In the genomic region with DNA sequence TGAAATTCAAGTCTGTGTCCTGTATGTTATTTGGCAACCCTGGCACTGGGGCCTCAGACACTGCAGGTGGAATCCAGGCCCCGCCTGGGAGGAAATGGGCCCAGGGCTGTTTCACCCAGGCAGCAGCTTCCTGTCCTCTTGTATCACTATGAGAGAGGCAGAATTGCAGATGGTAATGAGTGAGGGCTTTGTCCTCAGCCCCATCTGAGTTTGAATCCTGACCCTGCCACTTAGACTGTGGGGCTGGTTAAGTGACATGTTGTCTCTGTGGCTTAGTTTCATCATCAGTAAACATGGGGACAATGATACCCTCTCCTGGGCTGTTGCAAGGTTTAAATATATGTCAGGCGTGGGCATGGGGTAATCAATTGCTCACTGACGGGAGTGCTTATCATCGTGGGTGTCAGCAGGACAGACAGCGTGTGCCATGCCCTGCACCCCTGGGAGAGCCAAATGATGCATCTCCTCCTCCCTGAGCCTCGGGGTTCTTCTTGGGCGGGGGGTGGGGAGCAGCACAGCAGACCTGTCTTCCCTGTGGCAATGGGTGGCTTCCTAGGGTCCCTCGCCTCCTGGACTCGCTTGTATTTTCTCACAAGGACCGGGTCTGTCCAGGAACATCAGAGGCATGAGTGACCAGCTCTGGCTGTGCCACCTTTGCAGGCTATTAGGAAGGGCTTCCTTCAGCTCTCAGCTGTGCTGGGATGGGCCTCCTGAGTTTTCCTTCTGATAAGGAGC, we compare ENCODE assay signal across 1 cellular context.
TF ChIP-seq lines count a peak whose summit lies in the region.

No MANE protein-coding gene starts in this region.

TF ChIP-seq in HepG2, 621 proteins besides CTCF, POLR2A, EP300 and RAD21 (continued from another document and continues in another):
- TF ChIP-seq, protein P1, sequence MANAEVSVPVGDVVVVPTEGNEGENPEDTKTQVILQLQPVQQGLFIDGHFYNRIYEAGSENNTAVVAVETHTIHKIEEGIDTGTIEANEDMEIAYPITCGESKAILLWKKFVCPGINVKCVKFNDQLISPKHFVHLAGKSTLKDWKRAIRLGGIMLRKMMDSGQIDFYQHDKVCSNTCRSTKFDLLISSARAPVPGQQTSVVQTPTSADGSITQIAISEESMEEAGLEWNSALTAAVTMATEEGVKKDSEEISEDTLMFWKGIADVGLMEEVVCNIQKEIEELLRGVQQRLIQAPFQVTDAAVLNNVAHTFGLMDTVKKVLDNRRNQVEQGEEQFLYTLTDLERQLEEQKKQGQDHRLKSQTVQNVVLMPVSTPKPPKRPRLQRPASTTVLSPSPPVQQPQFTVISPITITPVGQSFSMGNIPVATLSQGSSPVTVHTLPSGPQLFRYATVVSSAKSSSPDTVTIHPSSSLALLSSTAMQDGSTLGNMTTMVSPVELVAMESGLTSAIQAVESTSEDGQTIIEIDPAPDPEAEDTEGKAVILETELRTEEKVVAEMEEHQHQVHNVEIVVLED (CRISPR knock-in tag; IDR thresholded peaks at IDR 0.05; ENCODE audit: borderline replicate concordance), result no peak; the same call in 1 of the 2 replicates
- TF ChIP-seq ZNF570 (CRISPR knock-in tag; IDR thresholded peaks at IDR 0.05; ENCODE audit: borderline replicate concordance) (no peak), ZNF441 (CRISPR knock-in tag; IDR thresholded peaks at IDR 0.05; ENCODE audit: borderline replicate concordance) (0 out of 2 replicates have a peak, but pooled peaks have one; percentile 30), ZNF33A (CRISPR knock-in tag; IDR thresholded peaks at IDR 0.05; ENCODE audit: borderline replicate concordance) (no peak), AHR (CRISPR knock-in tag; IDR thresholded peaks at IDR 0.05) (no peak), LCORL (IDR thresholded peaks at IDR 0.05) (no peak), LCORL (CRISPR knock-in tag; IDR thresholded peaks at IDR 0.05) (peak; percentile 89), POLR2AphosphoS5 (IDR thresholded peaks at IDR 0.05; ENCODE audit: low read depth, low read length) (peak; percentile 43; the same call in 1 of the 2 replicates), ZNF224 (CRISPR knock-in tag; IDR thresholded peaks at IDR 0.05) (no peak), CENPT (CRISPR knock-in tag; IDR thresholded peaks at IDR 0.05; ENCODE audit: low read depth) (no peak), HDAC6 (IDR thresholded peaks at IDR 0.05; ENCODE audit: low read depth, low read length) (no peak), SNAI1 (CRISPR knock-in tag; IDR thresholded peaks at IDR 0.05; ENCODE audit: borderline replicate concordance) (no peak), ZNF484 (CRISPR knock-in tag; IDR thresholded peaks at IDR 0.05; ENCODE audit: borderline replicate concordance, low read depth) (no peak), IKZF4 (CRISPR knock-in tag; IDR thresholded peaks at IDR 0.05; ENCODE audit: borderline replicate concordance, low read depth, not compliant biosample characterization) (no peak), NFIC (IDR thresholded peaks at IDR 0.05; ENCODE audit: low read length) (no peak), ZBTB7B (CRISPR knock-in tag; IDR thresholded peaks at IDR 0.05) (peak; percentile 39; the same call in 1 of the 2 replicates), TBX2 (CRISPR knock-in tag; IDR thresholded peaks at IDR 0.05; ENCODE audit: borderline replicate concordance) (peak; percentile 72; the same call in 1 of the 2 replicates), KLF13 (CRISPR knock-in tag; IDR thresholded peaks at IDR 0.05) (no peak), IKZF1 (IDR thresholded peaks at IDR 0.05) (no peak), ARHGAP35 (CRISPR knock-in tag; IDR thresholded peaks at IDR 0.05; ENCODE audit: borderline replicate concordance) (no peak), ZNF383 (CRISPR knock-in tag; IDR thresholded peaks at IDR 0.05; ENCODE audit: borderline replicate concordance) (no peak), TRIM24 (CRISPR knock-in tag; IDR thresholded peaks at IDR 0.05) (no peak), HNRNPL (IDR thresholded peaks at IDR 0.05; ENCODE audit: low read depth, low read length) (no peak), DR1 (CRISPR knock-in tag; IDR thresholded peaks at IDR 0.05) (no peak), THYN1 (CRISPR knock-in tag; IDR thresholded peaks at IDR 0.05; ENCODE audit: borderline replicate concordance, low read depth) (no peak), FOXC1 (CRISPR knock-in tag; IDR thresholded peaks at IDR 0.05; ENCODE audit: borderline replicate concordance) (no peak), ZNF670 (CRISPR knock-in tag; IDR thresholded peaks at IDR 0.05; ENCODE audit: borderline replicate concordance) (no peak), ZSCAN31 (CRISPR knock-in tag; IDR thresholded peaks at IDR 0.05; ENCODE audit: low read depth) (no peak)
- TF ChIP-seq, protein P2, sequence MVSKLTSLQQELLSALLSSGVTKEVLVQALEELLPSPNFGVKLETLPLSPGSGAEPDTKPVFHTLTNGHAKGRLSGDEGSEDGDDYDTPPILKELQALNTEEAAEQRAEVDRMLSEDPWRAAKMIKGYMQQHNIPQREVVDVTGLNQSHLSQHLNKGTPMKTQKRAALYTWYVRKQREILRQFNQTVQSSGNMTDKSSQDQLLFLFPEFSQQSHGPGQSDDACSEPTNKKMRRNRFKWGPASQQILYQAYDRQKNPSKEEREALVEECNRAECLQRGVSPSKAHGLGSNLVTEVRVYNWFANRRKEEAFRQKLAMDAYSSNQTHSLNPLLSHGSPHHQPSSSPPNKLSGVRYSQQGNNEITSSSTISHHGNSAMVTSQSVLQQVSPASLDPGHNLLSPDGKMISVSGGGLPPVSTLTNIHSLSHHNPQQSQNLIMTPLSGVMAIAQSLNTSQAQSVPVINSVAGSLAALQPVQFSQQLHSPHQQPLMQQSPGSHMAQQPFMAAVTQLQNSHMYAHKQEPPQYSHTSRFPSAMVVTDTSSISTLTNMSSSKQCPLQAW (CRISPR knock-in tag; IDR thresholded peaks at IDR 0.05), result 0 out of 2 replicates have a peak, but pooled peaks have one; percentile 30
- TF ChIP-seq, protein P3, sequence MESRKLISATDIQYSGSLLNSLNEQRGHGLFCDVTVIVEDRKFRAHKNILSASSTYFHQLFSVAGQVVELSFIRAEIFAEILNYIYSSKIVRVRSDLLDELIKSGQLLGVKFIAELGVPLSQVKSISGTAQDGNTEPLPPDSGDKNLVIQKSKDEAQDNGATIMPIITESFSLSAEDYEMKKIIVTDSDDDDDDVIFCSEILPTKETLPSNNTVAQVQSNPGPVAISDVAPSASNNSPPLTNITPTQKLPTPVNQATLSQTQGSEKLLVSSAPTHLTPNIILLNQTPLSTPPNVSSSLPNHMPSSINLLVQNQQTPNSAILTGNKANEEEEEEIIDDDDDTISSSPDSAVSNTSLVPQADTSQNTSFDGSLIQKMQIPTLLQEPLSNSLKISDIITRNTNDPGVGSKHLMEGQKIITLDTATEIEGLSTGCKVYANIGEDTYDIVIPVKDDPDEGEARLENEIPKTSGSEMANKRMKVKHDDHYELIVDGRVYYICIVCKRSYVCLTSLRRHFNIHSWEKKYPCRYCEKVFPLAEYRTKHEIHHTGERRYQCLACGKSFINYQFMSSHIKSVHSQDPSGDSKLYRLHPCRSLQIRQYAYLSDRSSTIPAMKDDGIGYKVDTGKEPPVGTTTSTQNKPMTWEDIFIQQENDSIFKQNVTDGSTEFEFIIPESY (CRISPR knock-in tag; IDR thresholded peaks at IDR 0.05), result no peak
- TF ChIP-seq, protein P4, sequence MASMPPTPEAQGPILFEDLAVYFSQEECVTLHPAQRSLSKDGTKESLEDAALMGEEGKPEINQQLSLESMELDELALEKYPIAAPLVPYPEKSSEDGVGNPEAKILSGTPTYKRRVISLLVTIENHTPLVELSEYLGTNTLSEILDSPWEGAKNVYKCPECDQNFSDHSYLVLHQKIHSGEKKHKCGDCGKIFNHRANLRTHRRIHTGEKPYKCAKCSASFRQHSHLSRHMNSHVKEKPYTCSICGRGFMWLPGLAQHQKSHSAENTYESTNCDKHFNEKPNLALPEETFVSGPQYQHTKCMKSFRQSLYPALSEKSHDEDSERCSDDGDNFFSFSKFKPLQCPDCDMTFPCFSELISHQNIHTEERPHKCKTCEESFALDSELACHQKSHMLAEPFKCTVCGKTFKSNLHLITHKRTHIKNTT (CRISPR knock-in tag; IDR thresholded peaks at IDR 0.05), result no peak
- TF ChIP-seq, protein P5, sequence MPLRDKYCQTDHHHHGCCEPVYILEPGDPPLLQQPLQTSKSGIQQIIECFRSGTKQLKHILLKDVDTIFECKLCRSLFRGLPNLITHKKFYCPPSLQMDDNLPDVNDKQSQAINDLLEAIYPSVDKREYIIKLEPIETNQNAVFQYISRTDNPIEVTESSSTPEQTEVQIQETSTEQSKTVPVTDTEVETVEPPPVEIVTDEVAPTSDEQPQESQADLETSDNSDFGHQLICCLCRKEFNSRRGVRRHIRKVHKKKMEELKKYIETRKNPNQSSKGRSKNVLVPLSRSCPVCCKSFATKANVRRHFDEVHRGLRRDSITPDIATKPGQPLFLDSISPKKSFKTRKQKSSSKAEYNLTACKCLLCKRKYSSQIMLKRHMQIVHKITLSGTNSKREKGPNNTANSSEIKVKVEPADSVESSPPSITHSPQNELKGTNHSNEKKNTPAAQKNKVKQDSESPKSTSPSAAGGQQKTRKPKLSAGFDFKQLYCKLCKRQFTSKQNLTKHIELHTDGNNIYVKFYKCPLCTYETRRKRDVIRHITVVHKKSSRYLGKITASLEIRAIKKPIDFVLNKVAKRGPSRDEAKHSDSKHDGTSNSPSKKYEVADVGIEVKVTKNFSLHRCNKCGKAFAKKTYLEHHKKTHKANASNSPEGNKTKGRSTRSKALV (CRISPR knock-in tag; IDR thresholded peaks at IDR 0.05), result no peak
- TF ChIP-seq, protein P6, sequence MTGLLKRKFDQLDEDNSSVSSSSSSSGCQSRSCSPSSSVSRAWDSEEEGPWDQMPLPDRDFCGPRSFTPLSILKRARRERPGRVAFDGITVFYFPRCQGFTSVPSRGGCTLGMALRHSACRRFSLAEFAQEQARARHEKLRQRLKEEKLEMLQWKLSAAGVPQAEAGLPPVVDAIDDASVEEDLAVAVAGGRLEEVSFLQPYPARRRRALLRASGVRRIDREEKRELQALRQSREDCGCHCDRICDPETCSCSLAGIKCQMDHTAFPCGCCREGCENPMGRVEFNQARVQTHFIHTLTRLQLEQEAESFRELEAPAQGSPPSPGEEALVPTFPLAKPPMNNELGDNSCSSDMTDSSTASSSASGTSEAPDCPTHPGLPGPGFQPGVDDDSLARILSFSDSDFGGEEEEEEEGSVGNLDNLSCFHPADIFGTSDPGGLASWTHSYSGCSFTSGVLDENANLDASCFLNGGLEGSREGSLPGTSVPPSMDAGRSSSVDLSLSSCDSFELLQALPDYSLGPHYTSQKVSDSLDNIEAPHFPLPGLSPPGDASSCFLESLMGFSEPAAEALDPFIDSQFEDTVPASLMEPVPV (CRISPR knock-in tag; IDR thresholded peaks at IDR 0.05), result no peak
- TF ChIP-seq, protein P7, sequence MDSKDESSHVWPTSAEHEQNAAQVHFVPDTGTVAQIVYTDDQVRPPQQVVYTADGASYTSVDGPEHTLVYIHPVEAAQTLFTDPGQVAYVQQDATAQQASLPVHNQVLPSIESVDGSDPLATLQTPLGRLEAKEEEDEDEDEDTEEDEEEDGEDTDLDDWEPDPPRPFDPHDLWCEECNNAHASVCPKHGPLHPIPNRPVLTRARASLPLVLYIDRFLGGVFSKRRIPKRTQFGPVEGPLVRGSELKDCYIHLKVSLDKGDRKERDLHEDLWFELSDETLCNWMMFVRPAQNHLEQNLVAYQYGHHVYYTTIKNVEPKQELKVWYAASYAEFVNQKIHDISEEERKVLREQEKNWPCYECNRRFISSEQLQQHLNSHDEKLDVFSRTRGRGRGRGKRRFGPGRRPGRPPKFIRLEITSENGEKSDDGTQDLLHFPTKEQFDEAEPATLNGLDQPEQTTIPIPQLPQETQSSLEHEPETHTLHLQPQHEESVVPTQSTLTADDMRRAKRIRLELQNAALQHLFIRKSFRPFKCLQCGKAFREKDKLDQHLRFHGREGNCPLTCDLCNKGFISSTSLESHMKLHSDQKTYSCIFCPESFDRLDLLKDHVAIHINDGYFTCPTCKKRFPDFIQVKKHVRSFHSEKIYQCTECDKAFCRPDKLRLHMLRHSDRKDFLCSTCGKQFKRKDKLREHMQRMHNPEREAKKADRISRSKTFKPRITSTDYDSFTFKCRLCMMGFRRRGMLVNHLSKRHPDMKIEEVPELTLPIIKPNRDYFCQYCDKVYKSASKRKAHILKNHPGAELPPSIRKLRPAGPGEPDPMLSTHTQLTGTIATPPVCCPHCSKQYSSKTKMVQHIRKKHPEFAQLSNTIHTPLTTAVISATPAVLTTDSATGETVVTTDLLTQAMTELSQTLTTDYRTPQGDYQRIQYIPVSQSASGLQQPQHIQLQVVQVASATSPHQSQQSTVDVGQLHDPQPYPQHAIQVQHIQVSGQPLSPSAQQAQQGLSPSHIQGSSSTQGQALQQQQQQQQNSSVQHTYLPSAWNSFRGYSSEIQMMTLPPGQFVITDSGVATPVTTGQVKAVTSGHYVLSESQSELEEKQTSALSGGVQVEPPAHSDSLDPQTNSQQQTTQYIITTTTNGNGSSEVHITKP (CRISPR knock-in tag; IDR thresholded peaks at IDR 0.05; ENCODE audit: low read depth), result no peak
- TF ChIP-seq, protein P8, sequence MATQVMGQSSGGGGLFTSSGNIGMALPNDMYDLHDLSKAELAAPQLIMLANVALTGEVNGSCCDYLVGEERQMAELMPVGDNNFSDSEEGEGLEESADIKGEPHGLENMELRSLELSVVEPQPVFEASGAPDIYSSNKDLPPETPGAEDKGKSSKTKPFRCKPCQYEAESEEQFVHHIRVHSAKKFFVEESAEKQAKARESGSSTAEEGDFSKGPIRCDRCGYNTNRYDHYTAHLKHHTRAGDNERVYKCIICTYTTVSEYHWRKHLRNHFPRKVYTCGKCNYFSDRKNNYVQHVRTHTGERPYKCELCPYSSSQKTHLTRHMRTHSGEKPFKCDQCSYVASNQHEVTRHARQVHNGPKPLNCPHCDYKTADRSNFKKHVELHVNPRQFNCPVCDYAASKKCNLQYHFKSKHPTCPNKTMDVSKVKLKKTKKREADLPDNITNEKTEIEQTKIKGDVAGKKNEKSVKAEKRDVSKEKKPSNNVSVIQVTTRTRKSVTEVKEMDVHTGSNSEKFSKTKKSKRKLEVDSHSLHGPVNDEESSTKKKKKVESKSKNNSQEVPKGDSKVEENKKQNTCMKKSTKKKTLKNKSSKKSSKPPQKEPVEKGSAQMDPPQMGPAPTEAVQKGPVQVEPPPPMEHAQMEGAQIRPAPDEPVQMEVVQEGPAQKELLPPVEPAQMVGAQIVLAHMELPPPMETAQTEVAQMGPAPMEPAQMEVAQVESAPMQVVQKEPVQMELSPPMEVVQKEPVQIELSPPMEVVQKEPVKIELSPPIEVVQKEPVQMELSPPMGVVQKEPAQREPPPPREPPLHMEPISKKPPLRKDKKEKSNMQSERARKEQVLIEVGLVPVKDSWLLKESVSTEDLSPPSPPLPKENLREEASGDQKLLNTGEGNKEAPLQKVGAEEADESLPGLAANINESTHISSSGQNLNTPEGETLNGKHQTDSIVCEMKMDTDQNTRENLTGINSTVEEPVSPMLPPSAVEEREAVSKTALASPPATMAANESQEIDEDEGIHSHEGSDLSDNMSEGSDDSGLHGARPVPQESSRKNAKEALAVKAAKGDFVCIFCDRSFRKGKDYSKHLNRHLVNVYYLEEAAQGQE (IDR thresholded peaks at IDR 0.05; ENCODE audit: borderline replicate concordance in 1 of 2, low read depth in 1 of 2, low read length in 2 of 2), result no peak
- TF ChIP-seq, protein P9, sequence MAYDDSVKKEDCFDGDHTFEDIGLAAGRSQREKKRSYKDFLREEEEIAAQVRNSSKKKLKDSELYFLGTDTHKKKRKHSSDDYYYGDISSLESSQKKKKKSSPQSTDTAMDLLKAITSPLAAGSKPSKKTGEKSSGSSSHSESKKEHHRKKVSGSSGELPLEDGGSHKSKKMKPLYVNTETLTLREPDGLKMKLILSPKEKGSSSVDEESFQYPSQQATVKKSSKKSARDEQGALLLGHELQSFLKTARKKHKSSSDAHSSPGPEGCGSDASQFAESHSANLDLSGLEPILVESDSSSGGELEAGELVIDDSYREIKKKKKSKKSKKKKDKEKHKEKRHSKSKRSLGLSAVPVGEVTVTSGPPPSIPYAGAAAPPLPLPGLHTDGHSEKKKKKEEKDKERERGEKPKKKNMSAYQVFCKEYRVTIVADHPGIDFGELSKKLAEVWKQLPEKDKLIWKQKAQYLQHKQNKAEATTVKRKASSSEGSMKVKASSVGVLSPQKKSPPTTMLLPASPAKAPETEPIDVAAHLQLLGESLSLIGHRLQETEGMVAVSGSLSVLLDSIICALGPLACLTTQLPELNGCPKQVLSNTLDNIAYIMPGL (CRISPR knock-in tag; IDR thresholded peaks at IDR 0.05; ENCODE audit: borderline replicate concordance in 1 of 2, low read depth in 1 of 2), result no peak
